ENCODE assay signal across 1 cellular context in genomic region chr12:49131051-49131972, GRCh38.
TF ChIP-seq lines count a peak whose summit lies in the region.

TSS of gene TUBA1B (minus strand) at chr12:49131395. CDS start at chr12:49131300, 95 bp downstream.

TF ChIP-seq in K562, 482 proteins besides CTCF, POLR2A, EP300 and RAD21 (continued from another document and continues in another):
- TF ChIP-seq, protein P1, sequence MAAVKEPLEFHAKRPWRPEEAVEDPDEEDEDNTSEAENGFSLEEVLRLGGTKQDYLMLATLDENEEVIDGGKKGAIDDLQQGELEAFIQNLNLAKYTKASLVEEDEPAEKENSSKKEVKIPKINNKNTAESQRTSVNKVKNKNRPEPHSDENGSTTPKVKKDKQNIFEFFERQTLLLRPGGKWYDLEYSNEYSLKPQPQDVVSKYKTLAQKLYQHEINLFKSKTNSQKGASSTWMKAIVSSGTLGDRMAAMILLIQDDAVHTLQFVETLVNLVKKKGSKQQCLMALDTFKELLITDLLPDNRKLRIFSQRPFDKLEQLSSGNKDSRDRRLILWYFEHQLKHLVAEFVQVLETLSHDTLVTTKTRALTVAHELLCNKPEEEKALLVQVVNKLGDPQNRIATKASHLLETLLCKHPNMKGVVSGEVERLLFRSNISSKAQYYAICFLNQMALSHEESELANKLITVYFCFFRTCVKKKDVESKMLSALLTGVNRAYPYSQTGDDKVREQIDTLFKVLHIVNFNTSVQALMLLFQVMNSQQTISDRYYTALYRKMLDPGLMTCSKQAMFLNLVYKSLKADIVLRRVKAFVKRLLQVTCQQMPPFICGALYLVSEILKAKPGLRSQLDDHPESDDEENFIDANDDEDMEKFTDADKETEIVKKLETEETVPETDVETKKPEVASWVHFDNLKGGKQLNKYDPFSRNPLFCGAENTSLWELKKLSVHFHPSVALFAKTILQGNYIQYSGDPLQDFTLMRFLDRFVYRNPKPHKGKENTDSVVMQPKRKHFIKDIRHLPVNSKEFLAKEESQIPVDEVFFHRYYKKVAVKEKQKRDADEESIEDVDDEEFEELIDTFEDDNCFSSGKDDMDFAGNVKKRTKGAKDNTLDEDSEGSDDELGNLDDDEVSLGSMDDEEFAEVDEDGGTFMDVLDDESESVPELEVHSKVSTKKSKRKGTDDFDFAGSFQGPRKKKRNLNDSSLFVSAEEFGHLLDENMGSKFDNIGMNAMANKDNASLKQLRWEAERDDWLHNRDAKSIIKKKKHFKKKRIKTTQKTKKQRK (IDR thresholded peaks at IDR 0.05; ENCODE audit: borderline replicate concordance, low read depth, low read length), result no peak
- TF ChIP-seq REST (CRISPR knock-in tag; IDR thresholded peaks at IDR 0.05; ENCODE audit: low read depth), result 0 out of 2 replicates have a peak, but pooled peaks have one; percentile 46
- no peak for TF ChIP-seq TEAD2 (tag; IDR thresholded peaks at IDR 0.05)
- TF ChIP-seq ZNF431 (CRISPR knock-in tag; IDR thresholded peaks at IDR 0.05), result no peak
- TF ChIP-seq ATF3 (IDR thresholded peaks at IDR 0.05), result no peak
- peak; percentile 56; the same call in 1 of the 2 replicates for TF ChIP-seq ATF3 (CRISPR knock-in tag; conservative IDR thresholded peaks at IDR 0.05)
- no peak for TF ChIP-seq EWSR1 (IDR thresholded peaks at IDR 0.05; ENCODE audit: borderline replicate concordance, low read depth, partially characterized antibody)
- TF ChIP-seq, protein P2, sequence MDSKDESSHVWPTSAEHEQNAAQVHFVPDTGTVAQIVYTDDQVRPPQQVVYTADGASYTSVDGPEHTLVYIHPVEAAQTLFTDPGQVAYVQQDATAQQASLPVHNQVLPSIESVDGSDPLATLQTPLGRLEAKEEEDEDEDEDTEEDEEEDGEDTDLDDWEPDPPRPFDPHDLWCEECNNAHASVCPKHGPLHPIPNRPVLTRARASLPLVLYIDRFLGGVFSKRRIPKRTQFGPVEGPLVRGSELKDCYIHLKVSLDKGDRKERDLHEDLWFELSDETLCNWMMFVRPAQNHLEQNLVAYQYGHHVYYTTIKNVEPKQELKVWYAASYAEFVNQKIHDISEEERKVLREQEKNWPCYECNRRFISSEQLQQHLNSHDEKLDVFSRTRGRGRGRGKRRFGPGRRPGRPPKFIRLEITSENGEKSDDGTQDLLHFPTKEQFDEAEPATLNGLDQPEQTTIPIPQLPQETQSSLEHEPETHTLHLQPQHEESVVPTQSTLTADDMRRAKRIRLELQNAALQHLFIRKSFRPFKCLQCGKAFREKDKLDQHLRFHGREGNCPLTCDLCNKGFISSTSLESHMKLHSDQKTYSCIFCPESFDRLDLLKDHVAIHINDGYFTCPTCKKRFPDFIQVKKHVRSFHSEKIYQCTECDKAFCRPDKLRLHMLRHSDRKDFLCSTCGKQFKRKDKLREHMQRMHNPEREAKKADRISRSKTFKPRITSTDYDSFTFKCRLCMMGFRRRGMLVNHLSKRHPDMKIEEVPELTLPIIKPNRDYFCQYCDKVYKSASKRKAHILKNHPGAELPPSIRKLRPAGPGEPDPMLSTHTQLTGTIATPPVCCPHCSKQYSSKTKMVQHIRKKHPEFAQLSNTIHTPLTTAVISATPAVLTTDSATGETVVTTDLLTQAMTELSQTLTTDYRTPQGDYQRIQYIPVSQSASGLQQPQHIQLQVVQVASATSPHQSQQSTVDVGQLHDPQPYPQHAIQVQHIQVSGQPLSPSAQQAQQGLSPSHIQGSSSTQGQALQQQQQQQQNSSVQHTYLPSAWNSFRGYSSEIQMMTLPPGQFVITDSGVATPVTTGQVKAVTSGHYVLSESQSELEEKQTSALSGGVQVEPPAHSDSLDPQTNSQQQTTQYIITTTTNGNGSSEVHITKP (IDR thresholded peaks at IDR 0.05; ENCODE audit: partially characterized antibody), result no peak
- no peak for TF ChIP-seq RNF2 (IDR thresholded peaks at IDR 0.05)
- no peak for TF ChIP-seq BRF1 (IDR thresholded peaks at IDR 0.05; ENCODE audit: borderline replicate concordance, extremely low read depth, insufficient read length)
- TF ChIP-seq, protein P3, sequence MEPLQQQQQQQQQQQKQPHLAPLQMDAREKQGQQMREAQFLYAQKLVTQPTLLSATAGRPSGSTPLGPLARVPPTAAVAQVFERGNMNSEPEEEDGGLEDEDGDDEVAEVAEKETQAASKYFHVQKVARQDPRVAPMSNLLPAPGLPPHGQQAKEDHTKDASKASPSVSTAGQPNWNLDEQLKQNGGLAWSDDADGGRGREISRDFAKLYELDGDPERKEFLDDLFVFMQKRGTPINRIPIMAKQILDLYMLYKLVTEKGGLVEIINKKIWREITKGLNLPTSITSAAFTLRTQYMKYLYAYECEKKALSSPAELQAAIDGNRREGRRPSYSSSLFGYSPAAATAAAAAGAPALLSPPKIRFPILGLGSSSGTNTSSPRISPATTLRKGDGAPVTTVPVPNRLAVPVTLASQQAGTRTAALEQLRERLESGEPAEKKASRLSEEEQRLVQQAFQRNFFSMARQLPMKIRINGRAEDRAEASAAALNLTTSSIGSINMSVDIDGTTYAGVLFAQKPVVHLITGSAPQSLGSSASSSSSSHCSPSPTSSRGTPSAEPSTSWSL (CRISPR knock-in tag; IDR thresholded peaks at IDR 0.05; ENCODE audit: borderline replicate concordance), result no peak
- TF ChIP-seq LEF1 (IDR thresholded peaks at IDR 0.05), result no peak
- TF ChIP-seq, protein P4, sequence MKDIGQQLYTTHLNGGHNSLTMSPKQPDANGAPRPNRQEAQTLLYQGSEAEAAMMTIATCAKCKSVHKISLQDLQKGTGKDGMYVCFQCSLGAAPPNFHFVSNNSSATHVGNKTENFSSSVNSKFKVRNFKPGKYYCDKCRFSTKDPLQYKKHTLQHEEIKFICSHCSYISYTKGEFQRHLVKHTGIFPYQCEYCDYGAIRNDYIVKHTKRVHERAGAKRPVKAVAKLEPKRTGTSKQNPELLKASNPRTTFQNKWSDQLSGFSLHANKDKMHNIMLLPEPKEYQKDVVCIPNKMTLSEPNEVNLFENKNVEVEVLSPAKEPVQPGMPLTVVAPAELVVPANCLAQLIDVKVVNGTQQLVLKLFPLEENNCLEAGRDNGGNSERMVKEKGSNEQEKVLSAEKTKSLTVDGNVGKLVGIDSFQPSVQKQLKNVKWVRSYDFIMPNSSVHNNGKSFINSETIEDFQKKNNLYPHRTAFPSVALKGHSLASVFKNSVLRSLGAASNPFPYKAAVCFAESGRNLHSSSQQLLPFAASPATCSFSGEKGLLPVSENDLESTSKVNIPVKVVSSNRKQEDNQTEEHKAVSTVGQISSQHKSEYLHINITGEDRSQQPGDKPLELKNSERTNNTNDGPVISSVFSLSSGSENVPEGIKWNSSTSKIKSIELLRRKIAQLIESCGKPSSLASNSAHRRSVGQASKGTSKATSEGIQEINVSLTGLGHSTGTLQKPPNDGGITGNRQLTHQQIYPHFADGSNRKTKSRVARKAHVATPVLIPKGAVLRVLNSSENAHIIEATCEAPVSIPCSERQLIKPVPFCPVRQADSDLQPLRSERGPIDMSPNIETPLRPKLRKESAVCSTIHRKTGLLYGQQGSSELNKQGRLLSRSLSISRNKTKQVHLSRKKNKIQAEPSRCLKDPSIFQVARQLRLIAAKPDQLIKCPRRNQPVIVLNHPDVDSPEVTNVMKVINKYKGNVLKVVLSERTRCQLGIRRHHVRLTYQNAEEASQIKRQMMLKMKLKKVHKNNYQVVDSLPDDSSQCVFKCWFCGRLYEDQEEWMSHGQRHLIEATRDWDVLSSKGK (CRISPR knock-in tag; IDR thresholded peaks at IDR 0.05), result no peak
- no peak for TF ChIP-seq ZNF143 (CRISPR knock-in tag; IDR thresholded peaks at IDR 0.05)
- 0 out of 2 replicates have a peak, but pooled peaks have one; percentile 5 for TF ChIP-seq ZNF551 (CRISPR knock-in tag; IDR thresholded peaks at IDR 0.05)
- peak; percentile 99 for TF ChIP-seq POLR2AphosphoS5 (IDR thresholded peaks at IDR 0.05; ENCODE audit: control insufficient read depth, insufficient read depth, low read depth, low read length)
- 0 out of 2 replicates have a peak, but pooled peaks have one; percentile 17 for TF ChIP-seq HDGF (IDR thresholded peaks at IDR 0.05)
- TF ChIP-seq CHD7 (IDR thresholded peaks at IDR 0.05; ENCODE audit: low read depth, low read length), result no peak
- no peak for TF ChIP-seq NFIX (CRISPR knock-in tag; IDR thresholded peaks at IDR 0.05; ENCODE audit: low read depth)
- no peak for TF ChIP-seq ZNF707 (CRISPR knock-in tag; conservative IDR thresholded peaks at IDR 0.05)
